Comparison of ENCODE assay signal across 8 cellular contexts in genomic region chr4:8537041-8537461, GRCh38. TPM values are rescaled to one million over a fixed set of nuclear protein-coding genes. Genes with fewer than 3 reads are reported as not detected.
DNase-seq lines count a peak whose midpoint lies in the region; ATAC-seq and TF ChIP-seq lines count a peak whose summit lies in the region.

No MANE protein-coding gene starts in this region.

- H3K27me3 ChIP-seq in adrenal gland = no peaks in the 10 kb centered on the region

- H3K36me3 ChIP-seq in adrenal gland (replicated peaks in 1 of 2) = no peaks in the 10 kb centered on the region

- H3K4me3 ChIP-seq in adrenal gland (no peak overlapping the region), lower leg skin (ENCODE audit: low read depth, poor library complexity, severe bottlenecking) (no peak overlapping the region)

- H3K4me1 ChIP-seq in adrenal gland (replicated peaks in 1 of 2) = peaks cover 5 to 8% of the 10 kb centered on the region in 2 donors

- no peaks in the 10 kb centered on the region for H3K9me3 ChIP-seq in adrenal gland (replicated peaks in 1 of 3)

- ATAC-seq in HG03469 (IDR thresholded peaks at IDR 0.05; ENCODE audit: unreplicated experiment) = peak; percentile 22
- no peak for ATAC-seq in HG03159 (IDR thresholded peaks at IDR 0.05; ENCODE audit: unreplicated experiment)

- intact Hi-C loops in adrenal gland (cut with DNase I) (no loop called here), lower leg skin (cut with DNase I; ENCODE audit: low total_unique reads) (no loop called here)

- TF ChIP-seq POLR2A in adrenal gland (IDR thresholded peaks at IDR 0.05) = no peak
- no peak for TF ChIP-seq POLR2A in lower leg skin (IDR thresholded peaks at IDR 0.05)

- peak overlapping the region in 3 of 5 donors; percentile 35 to 77 (median 60) for H3K27ac ChIP-seq in adrenal gland

- in situ Hi-C loops in Caki2 (cut with HindIII; ENCODE audit: low pct_unique_long_range_greater_than_20kb, low sequenced_read_pairs) = no loop called here

- no peak for TF ChIP-seq CTCF in adrenal gland (IDR thresholded peaks at IDR 0.05)
- TF ChIP-seq CTCF in lower leg skin (IDR thresholded peaks at IDR 0.05) = no peak

- WGBS in adrenal gland, 4 donors = 11 to 34% (median 19%) methylated on average over 9 of the region's 9 CpGs
- WGBS in lower leg skin, 2 donors = 11 to 18% methylated on average over 9 of the region's 9 CpGs

- DNase-seq in Caki2 (ENCODE audit: low read depth) (peak; percentile 76), adrenal gland (peak; percentile 88 to 94 (median 93)), lower leg skin (ENCODE audit: low spot score in 2 of 2) (peak; percentile 62 to 90), NCI-H526 (lab: John Stamatoyannopoulos, UW) (no peak), NCI-H2227 treated with DMSO at 0.1 percent for 48 hours (lab: John Stamatoyannopoulos, UW) (no peak)
- DNase-seq in stimulated activated CD4-positive, alpha-beta T cell treated with anti-CD3 and anti-CD28 coated beads, Interleukin-1b, Interleukin-23, amount 100 ng/mL, for 48 hours = no peak

RNA-seq across cellular contexts. Expression of gene GPR78, which starts 43.1 kb away (rescaled TPM):
- not detected in 2 replicates for total RNA-seq in Caki2 (2014; rRNA removed; shearing (Covaris generic); ENCODE audit: low replicate concordance)
- total RNA-seq in adrenal gland (under 1 TPM in 1 of 8 donors, not detected in 7; 0.08 TPM), lower leg skin (not detected)
- under 1 TPM in 2 of 3 donors, not detected in 1; 0.03 to 0.08 TPM for polyA plus RNA-seq in adrenal gland

RNA-seq across cellular contexts. Expression of gene CPZ, which starts 55.5 kb away (rescaled TPM):
- total RNA-seq in Caki2 (2014; rRNA removed; shearing (Covaris generic); ENCODE audit: low replicate concordance) = not detected in 2 replicates
- total RNA-seq in adrenal gland (1 to 10 TPM in 7 of 8 donors, under 1 TPM in 1; 0.79 to 4.9 (median 4.0) TPM), lower leg skin (10 to 100 TPM in 1 of 4 donors, under 1 TPM in 1, not detected in 2; 0.91 to 10.2 TPM)
- 1 to 10 TPM in 2 of 3 donors, under 1 TPM in 1; 0.53 to 6.4 (median 4.0) TPM for polyA plus RNA-seq in adrenal gland

Comparison
In these comparisons a context has a peak if more than half of its experiments do, and no peak if none do; other contexts are left out.
1. DNase-seq: peak in Caki2 (single experiment), adrenal gland (7 of 7) and lower leg skin (2 of 2); none in NCI-H526 (0 of 2), stimulated activated CD4-positive, alpha-beta T cell treated with anti-CD3 and anti-CD28 coated beads, Interleukin-1b, Interleukin-23, amount 100 ng/mL, for 48 hours (single experiment) and NCI-H2227 treated with DMSO at 0.1 percent for 48 hours (single experiment).